Comparison of ENCODE assay signal across 23 cellular contexts in the genomic region with DNA sequence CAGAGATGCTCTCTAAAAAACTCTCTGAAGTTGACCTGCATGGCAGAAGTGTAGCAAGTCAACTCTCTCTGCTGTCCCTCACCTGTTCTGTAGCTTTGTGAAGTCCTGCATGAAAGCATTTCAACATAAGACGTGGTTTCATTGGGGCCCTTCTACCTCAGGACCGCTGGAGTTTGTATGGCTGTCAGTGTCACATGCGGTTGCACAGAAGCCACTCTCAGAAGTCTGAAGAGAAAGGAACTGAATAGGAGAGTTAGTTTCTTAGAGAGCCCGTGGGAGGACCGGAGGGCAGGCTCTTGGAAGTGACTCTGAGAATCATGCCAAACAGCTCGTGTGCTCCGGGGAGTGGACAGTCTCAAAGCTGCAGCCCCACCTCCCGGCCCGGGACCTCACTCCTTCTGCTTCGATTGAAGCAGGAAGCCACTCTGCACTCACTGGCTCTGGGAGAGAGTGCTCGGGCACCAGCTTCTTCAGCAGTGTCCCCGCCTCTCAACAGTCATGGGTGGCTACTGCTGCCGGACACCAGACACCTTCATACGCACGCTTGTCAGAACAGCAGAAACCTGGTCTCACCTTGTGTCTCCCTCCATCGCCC.
DNase-seq lines count a peak whose midpoint lies in the region; ATAC-seq and TF ChIP-seq lines count a peak whose summit lies in the region.
"Had no signal": no experiment of that assay in that cellular context is flagged by ENCODE, and none has a peak within 500 bp of the region (broad histone marks: within the 10 kb centered on the region; RNA-seq: fewer than 3 reads in every experiment).

No MANE protein-coding gene starts in this region.

- TF ChIP-seq RAD21 in HCT116 (IDR thresholded peaks at IDR 0.05; ENCODE audit: low read depth) = no peak

- no peaks in the 10 kb centered on the region for H3K79me2 ChIP-seq in HCT116 (ENCODE audit: insufficient read depth, low read length)

- CTCF ChIA-PET in HCT116 (lab: Charles Lee) = no interaction called here
- CTCF ChIA-PET in Panc1 (lab: Charles Lee) = no interaction called here

- H3K4me1 ChIP-seq in HCT116 (ENCODE audit: control insufficient read depth in 1 of 2, insufficient read depth in 2 of 2, low read length in 2 of 2) = no peaks in the 10 kb centered on the region
- no peaks in the 10 kb centered on the region for H3K4me1 ChIP-seq in Panc1 (ENCODE audit: control insufficient read depth, insufficient read depth, low read length)
- H3K4me1 ChIP-seq: ascending aorta, BE2C, neural progenitor cell, SJSA1, tibial nerve had no signal

- H3K36me3 ChIP-seq in HCT116 (ENCODE audit: control insufficient read depth in 1 of 2, insufficient read depth in 2 of 2, low read length in 2 of 2) (no peaks in the 10 kb centered on the region), Panc1 (ENCODE audit: control insufficient read depth, insufficient read depth, low read length) (no peaks in the 10 kb centered on the region)
- H3K36me3 ChIP-seq: ascending aorta, BE2C, neural progenitor cell, SJSA1, tibial nerve had no signal

- in situ Hi-C loops in Panc1 (cut with HindIII; ENCODE audit: low pct_unique_long_range_greater_than_20kb, low sequenced_read_pairs) = no loop called here

- H3K36me3 Mint-ChIP-seq in stimulated activated effector memory CD8-positive, alpha-beta T cell treated with anti-CD3 and anti-CD28 coated beads, Interleukin-12 subunit alpha, Interleukin-12 subunit beta, amount 100 ng/mL, for 72 hours = no peaks in the 10 kb centered on the region
- H3K36me3 Mint-ChIP-seq: neural progenitor cell had no signal

- BruUV-seq in HCT116 (replicated peaks; lab: Mats Ljungman, UMichigan) (no TSS peak), Panc1 (replicated peaks; lab: Mats Ljungman, UMichigan) (no TSS peak)

- no peaks in the 10 kb centered on the region for H3K4me1 Mint-ChIP-seq in stimulated activated effector memory CD8-positive, alpha-beta T cell treated with anti-CD3 and anti-CD28 coated beads, Interleukin-12 subunit alpha, Interleukin-12 subunit beta, amount 100 ng/mL, for 72 hours

- no peak overlapping the region for H3K9ac ChIP-seq in HCT116 (ENCODE audit: low read length)
- H3K9ac ChIP-seq: neural progenitor cell had no signal

- no peaks in the 10 kb centered on the region for H3K9me2 ChIP-seq in HCT116 (ENCODE audit: insufficient read depth)

- H3K4me3 ChIP-seq in HCT116 (replicated peaks in 1 of 2; ENCODE audit: low read depth in 1 of 2, low read length in 2 of 2) = no peak overlapping the region
- H3K4me3 ChIP-seq in Panc1 (ENCODE audit: low read depth in 2 of 2, low read length in 2 of 2) = no peak overlapping the region
- no peak overlapping the region for H3K4me3 ChIP-seq in lower leg skin (ENCODE audit: low read depth, poor library complexity, severe bottlenecking)
- H3K4me3 ChIP-seq: ascending aorta, neural progenitor cell, SJSA1, tibial nerve had no signal

- POLR2A ChIA-PET in HCT116 (lab: Charles Lee) (no interaction called here), Panc1 (lab: Charles Lee) (no interaction called here)

- H2AFZ ChIP-seq in HCT116 (ENCODE audit: low read depth, low read length, poor library complexity, severe bottlenecking) = no peak overlapping the region
- H2AFZ ChIP-seq: neural progenitor cell had no signal

- H3K9me3 Mint-ChIP-seq in stimulated activated effector memory CD8-positive, alpha-beta T cell treated with anti-CD3 and anti-CD28 coated beads, Interleukin-12 subunit alpha, Interleukin-12 subunit beta, amount 100 ng/mL, for 72 hours = no peaks in the 10 kb centered on the region
- H3K9me3 Mint-ChIP-seq: activated CD8-positive, alpha-beta T cell treated with anti-CD3 and anti-CD28 coated beads for 36 hours; activated T-cell treated with anti-CD3 and anti-CD28 coated beads, Interleukin-2, amount 50 U/mL, for 4 hours had no signal

- TF ChIP-seq CTCF in HCT116 (IDR thresholded peaks at IDR 0.05 in 2 of 3, conservative IDR thresholded peaks at IDR 0.05 in 1 of 3; ENCODE audit: borderline replicate concordance in 1 of 3, insufficient read depth in 1 of 3, low read depth in 2 of 3, low read length in 2 of 3) = no peak
- TF ChIP-seq CTCF in Panc1 (IDR thresholded peaks at IDR 0.05) = no peak
- TF ChIP-seq CTCF in lower leg skin (IDR thresholded peaks at IDR 0.05) = no peak

- intact Hi-C loops in HCT116 (cut with micrococcal nuclease) = no loop called here
- intact Hi-C loops in Panc1 (cut with micrococcal nuclease; ENCODE audit: unreplicated experiment) = no loop called here
- intact Hi-C loops in lower leg skin (cut with DNase I; ENCODE audit: low total_unique reads) = no loop called here

- WGBS in lower leg skin, 2 donors = 47 to 55% methylated on average over 12 to 16 of the region's 16 CpGs

- TF ChIP-seq POLR2A in HCT116 (IDR thresholded peaks at IDR 0.05; ENCODE audit: borderline replicate concordance, extremely low read depth, insufficient read depth, insufficient read length) (no peak), lower leg skin (IDR thresholded peaks at IDR 0.05) (no peak)

- no peaks in the 10 kb centered on the region for H4K20me1 ChIP-seq in HCT116 (ENCODE audit: insufficient read depth)

- ATAC-seq in HCT116 = peak; percentile 34; the same call in 1 of the 2 replicates
- ATAC-seq in Panc1 = peak; percentile 28; the same call in 1 of the 2 replicates
- ATAC-seq in stimulated activated effector memory CD8-positive, alpha-beta T cell treated with anti-CD3 and anti-CD28 coated beads, Interleukin-12 subunit alpha, Interleukin-12 subunit beta, amount 100 ng/mL, for 72 hours = peak; percentile 43
- ATAC-seq: activated CD8-positive, alpha-beta T cell treated with anti-CD3 and anti-CD28 coated beads for 36 hours; activated T-cell treated with anti-CD3 and anti-CD28 coated beads, Interleukin-2, amount 50 U/mL, for 4 hours had no signal

- H3K27me3 ChIP-seq in HCT116 (ENCODE audit: insufficient read depth, low read length) (peaks cover 27% of the 10 kb centered on the region), Panc1 (ENCODE audit: control insufficient read depth, insufficient read depth, low read length) (no peaks in the 10 kb centered on the region)
- H3K27me3 ChIP-seq: ascending aorta, BE2C, neural progenitor cell, SJSA1, tibial nerve had no signal

- no peak overlapping the region for H3K4me3 Mint-ChIP-seq in stimulated activated effector memory CD8-positive, alpha-beta T cell treated with anti-CD3 and anti-CD28 coated beads, Interleukin-12 subunit alpha, Interleukin-12 subunit beta, amount 100 ng/mL, for 72 hours
- H3K4me3 Mint-ChIP-seq: activated CD8-positive, alpha-beta T cell treated with anti-CD3 and anti-CD28 coated beads for 36 hours; activated T-cell treated with anti-CD3 and anti-CD28 coated beads, Interleukin-2, amount 50 U/mL, for 4 hours; neural progenitor cell had no signal

- RAD21 ChIA-PET in HCT116 (lab: Charles Lee; ENCODE audit: low non-redundant PET in 1 of 2, low total read pairs in 2 of 2, uncharacterized antibody in 2 of 2, unreplicated experiment in 2 of 2) = no interaction called here

- no peak overlapping the region for H3K27ac Mint-ChIP-seq in stimulated activated effector memory CD8-positive, alpha-beta T cell treated with anti-CD3 and anti-CD28 coated beads, Interleukin-12 subunit alpha, Interleukin-12 subunit beta, amount 100 ng/mL, for 72 hours
- H3K27ac Mint-ChIP-seq: activated CD8-positive, alpha-beta T cell treated with anti-CD3 and anti-CD28 coated beads for 36 hours; neural progenitor cell had no signal

- H3K9me3 ChIP-seq in HCT116 (ENCODE audit: control insufficient read depth in 1 of 2, insufficient read depth in 1 of 2, low read depth in 1 of 2, low read length in 2 of 2) (peaks cover 0 to 7% of the 10 kb centered on the region in 2 experiments; a peak in 1 of 4 replicates), Panc1 (ENCODE audit: control insufficient read depth, insufficient read depth, low read depth, low read length) (no peaks in the 10 kb centered on the region)
- H3K9me3 ChIP-seq: ascending aorta, BE2C, SJSA1 had no signal

- DNase-seq in HCT116 (ENCODE audit: low read depth, low spot score) (no peak), Panc1 (ENCODE audit: low read depth, low spot score) (no peak), kidney tubule cell (ENCODE audit: low spot score) (peak; percentile 30), RKO (ENCODE audit: low spot score) (no peak), lower leg skin (ENCODE audit: low spot score in 2 of 2) (no peak)
- no peak for DNase-seq in stimulated activated effector memory CD8-positive, alpha-beta T cell treated with anti-CD3 and anti-CD28 coated beads, Interleukin-12 subunit alpha, Interleukin-12 subunit beta, amount 100 ng/mL, for 72 hours (ENCODE audit: low spot score in 2 of 2)
- no peak for DNase-seq in activated CD4-positive, alpha-beta T cell treated with anti-CD3 and anti-CD28 coated beads for 1 hour
- DNase-seq: activated CD8-positive, alpha-beta T cell treated with anti-CD3 and anti-CD28 coated beads for 36 hours; activated naive CD4-positive, alpha-beta T cell treated with anti-CD3 and anti-CD28 coated beads, Interleukin-2, amount 50 U/mL, for 16 hours; activated T-cell treated with anti-CD3 and anti-CD28 coated beads, Interleukin-2, amount 50 U/mL, for 4 hours; BE2C; Calu3; KBM-7; midbrain; NCI-H2081; NCI-H524; stimulated activated CD4-positive, alpha-beta T cell treated with anti-CD3 and anti-CD28 coated beads, Interleukin-15, amount 100 ng/mL, for 24 hours; stimulated activated naive CD4-positive, alpha-beta T cell treated with Interleukin-2 at 50 U/mL for 16 hours; T-helper 2 cell had no signal

- H3K27ac ChIP-seq in HCT116 (ENCODE audit: low read depth, low read length) = no peak overlapping the region
- H3K27ac ChIP-seq in Panc1 (ENCODE audit: low read length) = no peak overlapping the region
- H3K27ac ChIP-seq: ascending aorta, neural progenitor cell, SJSA1, tibial nerve had no signal

- no peak overlapping the region for H3K4me2 ChIP-seq in HCT116 (ENCODE audit: low read length)
- H3K4me2 ChIP-seq: neural progenitor cell had no signal

TF ChIP-seq in HCT116, 20 proteins besides CTCF, POLR2A, EP300 and RAD21:
- TF ChIP-seq CEBPB (IDR thresholded peaks at IDR 0.05; ENCODE audit: low read depth) = no peak
- TF ChIP-seq, protein P1, sequence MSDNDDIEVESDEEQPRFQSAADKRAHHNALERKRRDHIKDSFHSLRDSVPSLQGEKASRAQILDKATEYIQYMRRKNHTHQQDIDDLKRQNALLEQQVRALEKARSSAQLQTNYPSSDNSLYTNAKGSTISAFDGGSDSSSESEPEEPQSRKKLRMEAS (IDR thresholded peaks at IDR 0.05) = no peak
- TF ChIP-seq POLR2AphosphoS5 (IDR thresholded peaks at IDR 0.05; ENCODE audit: low read depth, low read length) = no peak
- TF ChIP-seq YY1 (IDR thresholded peaks at IDR 0.05; ENCODE audit: extremely low read depth, insufficient replicate concordance, low read depth, low read length) = no peak
- TF ChIP-seq ZFX (IDR thresholded peaks at IDR 0.05) = no peak
- no peak for TF ChIP-seq EZH2 (IDR thresholded peaks at IDR 0.05)
- no peak for TF ChIP-seq SRF (IDR thresholded peaks at IDR 0.05; ENCODE audit: low read depth)
- TF ChIP-seq ELF1 (IDR thresholded peaks at IDR 0.05; ENCODE audit: borderline replicate concordance, low read depth) = no peak
- TF ChIP-seq EGR1 (IDR thresholded peaks at IDR 0.05; ENCODE audit: low read depth) = no peak
- TF ChIP-seq EZH2phosphoT487 (IDR thresholded peaks at IDR 0.05; ENCODE audit: borderline replicate concordance) = no peak
TF ChIP-seq in HCT116: peak in this region for 0.
